ENCODE assay signal across 8 cellular contexts in genomic region chr3:46976326-46977190, GRCh38. TPM values are rescaled to one million over a fixed set of nuclear protein-coding genes. Genes with fewer than 3 reads are reported as not detected.
DNase-seq lines count a peak whose midpoint lies in the region; ATAC-seq and TF ChIP-seq lines count a peak whose summit lies in the region.

CCDC12 (minus strand) TSS chr3:46976745; CDS start chr3:46976732, 13 bp downstream.

- H3K36me3 ChIP-seq in OCI-LY7 (ENCODE audit: insufficient read depth, low read length), result peaks cover 38% of the 10 kb centered on the region

- TF ChIP-seq CTCF in Calu3 (IDR thresholded peaks at IDR 0.05; ENCODE audit: unreplicated experiment) (no peak), OCI-LY7 (conservative IDR thresholded peaks at IDR 0.05; ENCODE audit: low read length) (no peak), epithelial cell of esophagus (IDR thresholded peaks at IDR 0.05; ENCODE audit: insufficient read depth, low read depth, low read length, missing control alignments) (no peak)

- CTCF ChIA-PET in Calu3 (lab: Charles Lee), result interaction anchor here (0.6 to 1.7 kb wide), 11 partner anchors 29 to 305 kb away, joined by 3 to 12 read pairs (median 5); no protein-coding TSS in a partner anchor
- CTCF ChIA-PET in OCI-LY7 (lab: Charles Lee; ENCODE audit: unreplicated experiment), result interaction anchor here (0.5 to 0.8 kb wide), 3 partner anchors 21 to 1076 kb away, joined by 3 to 4 read pairs (median 3); no protein-coding TSS in a partner anchor

- H3K9me3 Mint-ChIP-seq in Calu3 (ENCODE audit: low read depth, unreplicated experiment), result no peaks in the 10 kb centered on the region

- POLR2A ChIA-PET in OCI-LY7 (lab: Charles Lee), result interaction anchor here (0.6 to 1.5 kb wide), 11 partner anchors 17 to 1486 kb away, joined by 3 to 14 read pairs (median 6); no protein-coding TSS in a partner anchor

- peaks cover 10% of the 10 kb centered on the region; the same call in 1 of the 2 replicates for H4K20me1 ChIP-seq in OCI-LY7 (ENCODE audit: insufficient read depth, low read length)

- peak within 1 kb of the TSS; percentile 90 for H3K4me2 ChIP-seq in OCI-LY7 (ENCODE audit: low read length)

- no peaks in the 10 kb centered on the region for H3K9me2 ChIP-seq in OCI-LY7 (ENCODE audit: insufficient read depth, low read length)

- H3K27ac Mint-ChIP-seq in Calu3 (ENCODE audit: unreplicated experiment), result peak within 1 kb of the TSS; percentile 99

- H3K4me1 ChIP-seq in OCI-LY7 (ENCODE audit: insufficient read depth, low read length, poor library complexity, severe bottlenecking) (peaks cover 70% of the 10 kb centered on the region), mononuclear cell (ENCODE audit: insufficient read depth, low read length) (peaks cover 85% of the 10 kb centered on the region)

- peaks cover 64% of the 10 kb centered on the region for H3K36me3 Mint-ChIP-seq in Calu3 (ENCODE audit: insufficient read depth, unreplicated experiment)

- no peak within 1 kb of the TSS for H2AFZ ChIP-seq in OCI-LY7 (ENCODE audit: low read length)

- H3K9me3 ChIP-seq in OCI-LY7 (ENCODE audit: low read length) (no peaks in the 10 kb centered on the region), mononuclear cell (ENCODE audit: low read depth, low read length) (no peaks in the 10 kb centered on the region)

- BruUV-seq in Calu3 (replicated peaks; lab: Mats Ljungman, UMichigan) (no TSS peak), OCI-LY7 (replicated peaks; lab: Mats Ljungman, UMichigan) (no TSS peak)

- intact Hi-C loops in Calu3 (cut with micrococcal nuclease; ENCODE audit: unreplicated experiment), result loop anchor here (5.0 kb wide), 1 partner anchor 34 kb away; no protein-coding TSS in a partner anchor
- intact Hi-C loops in OCI-LY7 (cut with micrococcal nuclease; ENCODE audit: unreplicated experiment), result loop anchor here (2.0 kb wide), 1 partner anchor 186 kb away; no protein-coding TSS in a partner anchor

- peak within 1 kb of the TSS; percentile 92 for H3K4me3 Mint-ChIP-seq in Calu3 (ENCODE audit: low read depth, unreplicated experiment)

- ATAC-seq in GM21515 (IDR thresholded peaks at IDR 0.05; ENCODE audit: unreplicated experiment), result peak; percentile 61

- H3K4me1 Mint-ChIP-seq in Calu3 (ENCODE audit: low read depth, unreplicated experiment), result peaks cover 37% of the 10 kb centered on the region

- DNase-seq in Calu3 (peak; percentile 91), HuH-7.5 (ENCODE audit: low spot score) (peak; percentile 99), OCI-LY7 (ENCODE audit: low spot score) (peak; percentile 98), activated T-cell treated with anti-CD3 and anti-CD28 coated beads for 24 hours (ENCODE audit: low read depth) (peak; percentile 90), epithelial cell of esophagus (ENCODE audit: low read depth) (peak; percentile 99)
- DNase-seq in stimulated activated CD8-positive, alpha-beta memory T cell treated with anti-CD3 and anti-CD28 coated beads, Interleukin-4, amount 100 ng/mL, for 1 hour (ENCODE audit: low read depth in 2 of 2, low spot score in 1 of 2), result peak; percentile 80 to 86

- H3K27me3 ChIP-seq in mononuclear cell (ENCODE audit: insufficient read depth, low read length), result no peaks in the 10 kb centered on the region

- H3K27me3 Mint-ChIP-seq in Calu3 (ENCODE audit: unreplicated experiment), result no peaks in the 10 kb centered on the region

- peak within 1 kb of the TSS; percentile 82 for H3K27ac ChIP-seq in OCI-LY7 (ENCODE audit: low read depth, low read length, poor library complexity, severe bottlenecking)

- H3K4me3 ChIP-seq in OCI-LY7 (ENCODE audit: low read depth, low read length, poor library complexity, severe bottlenecking) (peak within 1 kb of the TSS; percentile 74), epithelial cell of esophagus (ENCODE audit: low read length) (peak within 1 kb of the TSS; percentile 100), mononuclear cell (ENCODE audit: low read length) (peak within 1 kb of the TSS; percentile 92)

- peaks cover 70% of the 10 kb centered on the region for H3K79me2 ChIP-seq in OCI-LY7 (ENCODE audit: insufficient read depth, low read depth, low read length)

RNA-seq across cellular contexts. Expression of gene CCDC12, which starts in this region (rescaled TPM):
- total RNA-seq in Calu3 (2022) (47.3 and 47.5 TPM in 2 replicates), OCI-LY7 (2022) (107 and 116 TPM in 2 replicates), mononuclear cell (45.2 TPM)
- 74.9 and 102 TPM in 2 replicates for total RNA-seq in OCI-LY7 (2014; rRNA removed; shearing (Covaris generic))

Comparison
In these comparisons a context has a peak if more than half of its experiments do, and no peak if none do; other contexts are left out.
1. Peak in every context shown above with its lines: DNase-seq, ATAC-seq, H3K4me3 ChIP-seq and H3K27ac ChIP-seq.